ENCODE assay signal across 17 cellular contexts in the genomic region with DNA sequence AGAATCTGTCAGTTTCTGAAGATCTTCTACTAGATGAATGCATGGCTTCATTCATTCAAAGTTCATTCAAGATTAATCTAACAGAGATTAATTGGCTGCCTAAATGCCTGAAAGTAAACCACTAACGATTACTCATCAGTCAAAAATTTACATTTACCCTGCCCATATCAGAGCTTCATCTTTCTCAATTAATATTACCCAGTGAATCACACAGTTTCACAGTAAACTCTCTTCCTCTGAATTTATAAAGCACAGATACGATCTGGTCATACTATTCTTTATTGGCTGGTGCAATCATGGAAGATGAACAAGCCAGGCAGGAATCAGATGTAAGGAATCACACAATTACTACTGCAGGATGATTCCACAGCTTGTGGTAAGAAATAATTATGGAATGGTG.
DNase-seq lines count a peak whose midpoint lies in the region; FAIRE-seq and TF ChIP-seq lines count a peak whose summit lies in the region.
"Had no signal": no experiment of that assay in that cellular context is flagged by ENCODE, and none has a peak within 500 bp of the region (broad histone marks: within the 10 kb centered on the region; RNA-seq: fewer than 3 reads in every experiment).

No MANE protein-coding gene starts in this region.

- no peak overlapping the region for H3K4me3 ChIP-seq in astrocyte (ENCODE audit: insufficient read depth, low read depth, low read length)
- H3K4me3 ChIP-seq: BLaER1 treated with 17β-estradiol and CSF1 and Interleukin-3, amounts not matched to agents 10 nM and 100 nM; GM23338; heart left ventricle had no signal

- no peaks in the 10 kb centered on the region for H3K9me3 Mint-ChIP-seq in astrocyte (ENCODE audit: unreplicated experiment)
- H3K9me3 Mint-ChIP-seq: GM23338 had no signal

- H3K27me3 ChIP-seq in astrocyte (ENCODE audit: insufficient read depth, low read length): no peaks in the 10 kb centered on the region
- H3K27me3 ChIP-seq: BLaER1 treated with 17β-estradiol and CSF1 and Interleukin-3, amounts not matched to agents 10 nM and 100 nM; heart left ventricle had no signal

- no peak for TF ChIP-seq CTCF in astrocyte (IDR thresholded peaks at IDR 0.05; ENCODE audit: insufficient read depth, low read depth, low read length)

- H3K27ac Mint-ChIP-seq in astrocyte (ENCODE audit: unreplicated experiment): no peak overlapping the region
- H3K27ac Mint-ChIP-seq: GM23338; natural killer cell; stimulated activated naive CD8-positive, alpha-beta T cell treated with anti-CD3 and anti-CD28 coated beads, Interleukin-15, Interleukin-2, amounts not matched to agents 100 ng/mL and 50 ng/mL, for 24 hours; T-cell had no signal

- peak; percentile 41 for FAIRE-seq in astrocyte (lab: Jason Lieb, UNC)

- no peaks in the 10 kb centered on the region for H3K79me2 ChIP-seq in astrocyte (ENCODE audit: insufficient read depth, low read length)

- H3K4me1 Mint-ChIP-seq in astrocyte (ENCODE audit: low read depth, unreplicated experiment): peaks cover 3% of the 10 kb centered on the region
- H3K4me1 Mint-ChIP-seq: GM23338, natural killer cell, T-cell had no signal

- no peak overlapping the region for H2AFZ ChIP-seq in astrocyte (ENCODE audit: low read depth, low read length)

- H3K27me3 Mint-ChIP-seq in astrocyte (ENCODE audit: low read depth, unreplicated experiment): no peaks in the 10 kb centered on the region
- H3K27me3 Mint-ChIP-seq: stimulated activated naive CD8-positive, alpha-beta T cell treated with anti-CD3 and anti-CD28 coated beads, Interleukin-15, Interleukin-2, amounts not matched to agents 100 ng/mL and 50 ng/mL, for 24 hours; T-cell had no signal

- no peaks in the 10 kb centered on the region for H3K9me3 ChIP-seq in astrocyte (ENCODE audit: insufficient read depth, low read depth, low read length)
- H3K9me3 ChIP-seq: BLaER1 treated with 17β-estradiol and CSF1 and Interleukin-3, amounts not matched to agents 10 nM and 100 nM; heart left ventricle had no signal

- DNase-seq in AG20443 (ENCODE audit: low spot score): peak; percentile 30
- peak; percentile 80 for DNase-seq in HT1080 (ENCODE audit: low read depth)
- peak; percentile 89 for DNase-seq in astrocyte (ENCODE audit: low read depth)
- peak; percentile 16 for DNase-seq in glomerular visceral epithelial cell (ENCODE audit: extremely low spot score)
- DNase-seq in cerebellum (ENCODE audit: low spot score): no peak
- no peak for DNase-seq in KG1 (lab: John Stamatoyannopoulos, UW)
- DNase-seq in activated effector memory CD4-positive, alpha-beta T cell treated with Interleukin-2 at 50 U/mL for 16 hours: no peak
- DNase-seq in activated CD4-positive, alpha-beta T cell treated with anti-CD3 and anti-CD28 coated beads, Interleukin-2, amount 50 U/mL, for 48 hours: no peak
- DNase-seq: activated CD4-positive, alpha-beta T cell treated with anti-CD3 and anti-CD28 coated beads for 4 hours; activated T-cell treated with anti-CD3 and anti-CD28 coated beads, Interleukin-2, amount 50 U/mL, for 48 hours; effector CD4-positive, alpha-beta T cell; heart left ventricle; natural killer cell; T-cell had no signal

- peaks cover 13% of the 10 kb centered on the region for H3K4me1 ChIP-seq in astrocyte (ENCODE audit: insufficient read depth, low read length)
- H3K4me1 ChIP-seq: heart left ventricle had no signal

- no peak overlapping the region for H3K4me3 Mint-ChIP-seq in astrocyte (ENCODE audit: unreplicated experiment)
- H3K4me3 Mint-ChIP-seq: GM23338; natural killer cell; stimulated activated naive CD8-positive, alpha-beta T cell treated with anti-CD3 and anti-CD28 coated beads, Interleukin-15, Interleukin-2, amounts not matched to agents 100 ng/mL and 50 ng/mL, for 24 hours; T-cell had no signal

- no peak overlapping the region for H3K27ac ChIP-seq in astrocyte (ENCODE audit: low read depth, low read length)
- H3K27ac ChIP-seq: BLaER1 treated with 17β-estradiol and CSF1 and Interleukin-3, amounts not matched to agents 10 nM and 100 nM; heart left ventricle had no signal

- H3K36me3 Mint-ChIP-seq in astrocyte (ENCODE audit: low read depth, unreplicated experiment): no peaks in the 10 kb centered on the region
- H3K36me3 Mint-ChIP-seq: natural killer cell, T-cell had no signal

- H4K20me1 ChIP-seq in astrocyte (ENCODE audit: insufficient read depth, low read length): no peaks in the 10 kb centered on the region
- H4K20me1 ChIP-seq: BLaER1 treated with 17β-estradiol and CSF1 and Interleukin-3, amounts not matched to agents 10 nM and 100 nM had no signal

- no peaks in the 10 kb centered on the region for H3K36me3 ChIP-seq in astrocyte (ENCODE audit: insufficient read depth, low read length)
- H3K36me3 ChIP-seq: BLaER1 treated with 17β-estradiol and CSF1 and Interleukin-3, amounts not matched to agents 10 nM and 100 nM; heart left ventricle had no signal

- H3K4me2 ChIP-seq in astrocyte (ENCODE audit: low read length): peak overlapping the region; percentile 64
- H3K4me2 ChIP-seq: BLaER1 treated with 17β-estradiol and CSF1 and Interleukin-3, amounts not matched to agents 10 nM and 100 nM; GM23338 had no signal

- H3K9ac ChIP-seq in astrocyte (ENCODE audit: low read length): no peak overlapping the region
- H3K9ac ChIP-seq: BLaER1 treated with 17β-estradiol and CSF1 and Interleukin-3, amounts not matched to agents 10 nM and 100 nM had no signal

Comparison
In these comparisons a context has a peak if more than half of its experiments do, and no peak if none do; other contexts are left out.
1. DNase-seq: peak in AG20443 (single experiment), HT1080 (single experiment), astrocyte (single experiment) and glomerular visceral epithelial cell (single experiment); none in cerebellum (single experiment), KG1 (single experiment), activated effector memory CD4-positive, alpha-beta T cell treated with Interleukin-2 at 50 U/mL for 16 hours (single experiment) and activated CD4-positive, alpha-beta T cell treated with anti-CD3 and anti-CD28 coated beads, Interleukin-2, amount 50 U/mL, for 48 hours (0 of 2).